11 cellular contexts compared by ENCODE assay signal in the genomic region with DNA sequence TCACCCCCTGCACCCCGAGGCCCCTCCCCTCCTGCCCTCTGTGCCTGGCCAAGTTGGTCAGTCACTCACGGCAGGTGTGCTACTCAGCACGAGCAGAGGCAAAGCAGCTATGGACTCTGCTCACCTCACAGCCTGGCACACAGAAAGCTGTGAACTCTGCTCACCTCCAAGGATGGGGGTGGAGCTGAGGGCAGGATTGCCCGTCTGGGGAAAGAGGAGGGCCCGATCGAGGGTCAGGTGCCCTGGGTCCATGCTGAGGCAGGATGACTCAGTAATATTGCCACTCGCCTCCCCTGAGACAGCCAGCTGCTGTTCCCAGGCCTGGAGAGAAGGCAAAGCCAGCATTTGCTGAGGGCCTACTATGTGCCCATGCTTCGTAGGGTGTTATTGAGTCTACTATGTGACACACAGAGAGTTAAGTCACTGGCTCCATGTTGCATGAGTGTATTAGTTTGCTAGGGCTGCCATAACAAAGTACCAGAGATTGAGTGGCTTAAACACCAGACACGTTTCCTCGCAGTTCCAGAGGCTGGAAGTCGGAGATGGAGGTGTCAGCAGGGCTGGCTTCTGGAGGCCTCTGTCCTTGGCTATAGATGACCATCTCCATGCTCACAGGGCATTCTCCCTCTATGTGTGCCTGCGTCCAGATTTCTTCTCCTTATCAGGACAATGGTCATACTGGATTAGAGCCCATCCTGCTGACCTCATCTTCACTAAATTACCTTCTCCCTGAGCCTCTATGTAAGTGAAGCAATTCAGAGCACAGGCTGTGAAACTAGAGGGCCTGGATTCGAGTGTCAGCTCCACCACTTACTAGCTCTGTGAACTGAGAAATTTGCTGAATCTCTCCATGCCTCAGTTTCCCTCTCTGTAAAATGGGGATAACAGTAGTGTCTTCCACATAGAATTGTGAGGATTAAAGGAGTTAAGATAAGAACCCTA. TPM values are rescaled to one million over a fixed set of nuclear protein-coding genes. Genes with fewer than 3 reads are reported as not detected.
DNase-seq lines count a peak whose midpoint lies in the region; ATAC-seq and TF ChIP-seq lines count a peak whose summit lies in the region.
"Had no signal": no experiment of that assay in that cellular context is flagged by ENCODE, and none has a peak within 500 bp of the region (broad histone marks: within the 10 kb centered on the region; RNA-seq: fewer than 3 reads in every experiment).

No MANE protein-coding gene starts in this region.

- peak overlapping the region; percentile 12 for H3K4me2 ChIP-seq in neural progenitor cell

- TF ChIP-seq CTCF in colonic mucosa (IDR thresholded peaks at IDR 0.05) = no peak
- TF ChIP-seq CTCF in neural progenitor cell (IDR thresholded peaks at IDR 0.05) = no peak

- H3K9ac ChIP-seq in colonic mucosa (ENCODE audit: low read depth in 2 of 2, low read length in 2 of 2) (peak overlapping the region; percentile 51 to 90), neural progenitor cell (no peak overlapping the region)

- H3K4me1 ChIP-seq in ACC112 (ENCODE audit: control insufficient read depth, insufficient read depth, low read length, unreplicated experiment) = peaks cover 41% of the 10 kb centered on the region
- H3K4me1 ChIP-seq in colonic mucosa = peaks cover 40% of the 10 kb centered on the region
- peaks cover 41% of the 10 kb centered on the region for H3K4me1 ChIP-seq in neural progenitor cell

- peaks cover 23% of the 10 kb centered on the region for H3F3A ChIP-seq in neural progenitor cell (ENCODE audit: low read depth)

- no peaks in the 10 kb centered on the region for H3K9me3 Mint-ChIP-seq in neural progenitor cell

- no peaks in the 10 kb centered on the region for H4K20me1 ChIP-seq in neural progenitor cell (ENCODE audit: low read depth)

- H3K27me3 ChIP-seq in ACC112 (ENCODE audit: insufficient read depth, low read length) (no peaks in the 10 kb centered on the region), colonic mucosa (no peaks in the 10 kb centered on the region), neural progenitor cell (no peaks in the 10 kb centered on the region)

- DNase-seq in M059J (ENCODE audit: low read depth) = peak; percentile 86
- peak; percentile 93 for DNase-seq in colonic mucosa
- DNase-seq in neural progenitor cell (ENCODE audit: low spot score) = no peak
- DNase-seq in NCI-H2107 treated with DMSO at 0.1 percent for 48 hours (lab: John Stamatoyannopoulos, UW; ENCODE audit: unreplicated experiment) = no peak
- DNase-seq in NCI-H1694 (lab: John Stamatoyannopoulos, UW) = no peak
- DNase-seq: activated T-cell treated with anti-CD3 and anti-CD28 coated beads, Interleukin-2, amount 50 U/mL, for 48 hours; midbrain; NCI-H1105 treated with DMSO at 0.1 percent for 48 hours had no signal

- H3K4me3 Mint-ChIP-seq in neural progenitor cell = no peak overlapping the region

- H3K79me2 ChIP-seq in ACC112 (ENCODE audit: control insufficient read depth, insufficient read depth, low read length, unreplicated experiment) (no peaks in the 10 kb centered on the region), neural progenitor cell (ENCODE audit: low read depth) (no peaks in the 10 kb centered on the region)

- ATAC-seq in GM21528 (IDR thresholded peaks at IDR 0.05; ENCODE audit: low FRiP score, unreplicated experiment) (no peak), GM19324 (IDR thresholded peaks at IDR 0.05; ENCODE audit: low FRiP score, unreplicated experiment) (no peak)

- peaks cover 10% of the 10 kb centered on the region for H3K27me3 Mint-ChIP-seq in neural progenitor cell (ENCODE audit: insufficient read depth, low read depth)

- H3K4me1 Mint-ChIP-seq in neural progenitor cell = peaks cover 54% of the 10 kb centered on the region

- H3K9me3 ChIP-seq in colonic mucosa (no peaks in the 10 kb centered on the region), neural progenitor cell (ENCODE audit: low read depth) (peaks cover under 1% of the 10 kb centered on the region)

- H3K36me3 ChIP-seq in ACC112 (ENCODE audit: insufficient read depth, low read length) (no peaks in the 10 kb centered on the region), colonic mucosa (no peaks in the 10 kb centered on the region), neural progenitor cell (no peaks in the 10 kb centered on the region)

- H3K27ac Mint-ChIP-seq in neural progenitor cell = no peak overlapping the region

- no peak overlapping the region for H2AFZ ChIP-seq in ACC112 (ENCODE audit: low read length, unreplicated experiment)
- no peak overlapping the region for H2AFZ ChIP-seq in neural progenitor cell (replicated peaks)

- H3K36me3 Mint-ChIP-seq in neural progenitor cell = no peaks in the 10 kb centered on the region

- H3K4me3 ChIP-seq in ACC112 (ENCODE audit: low read depth, low read length) (0 out of 2 replicates have a peak overlapping the region, but pooled peaks have one; percentile 17), colonic mucosa (no peak overlapping the region), neural progenitor cell (no peak overlapping the region)

- H3K27ac ChIP-seq in ACC112 (ENCODE audit: low read depth, low read length) (peak overlapping the region; percentile 94), colonic mucosa (peak overlapping the region; percentile 91), neural progenitor cell (no peak overlapping the region)

- intact Hi-C loops in colonic mucosa (cut with DNase I) = no loop called here

RNA-seq across cellular contexts. Expression of gene TSKU, which starts 13.2 kb away (rescaled TPM):
- 22.2 and 27.0 TPM in 2 replicates for total RNA-seq in M059J (2014; rRNA removed; shearing (Covaris generic))
- total RNA-seq in colonic mucosa (10 to 100 TPM; 39.6 to 41.3 TPM), neural progenitor cell (ENCODE audit: low replicate concordance) (7.1 and 22.8 TPM in 2 replicates)

Comparison
In these comparisons a context has a peak if more than half of its experiments do, and no peak if none do; other contexts are left out.
1. DNase-seq: peak in M059J (single experiment) and colonic mucosa (single experiment); none in neural progenitor cell (single experiment), NCI-H2107 treated with DMSO at 0.1 percent for 48 hours (single experiment) and NCI-H1694 (single experiment).